ENCODE assay signal across 13 cellular contexts in genomic region chr11:126079640-126080205, GRCh38. TPM values are rescaled to one million over a fixed set of nuclear protein-coding genes. Genes with fewer than 3 reads are reported as not detected.
DNase-seq lines count a peak whose midpoint lies in the region; ATAC-seq, FAIRE-seq and TF ChIP-seq lines count a peak whose summit lies in the region.
"Had no signal": no experiment of that assay in that cellular context is flagged by ENCODE, and none has a peak within 500 bp of the region (broad histone marks: within the 10 kb centered on the region; RNA-seq: fewer than 3 reads in every experiment).

No MANE protein-coding gene starts in this region.

- no peak overlapping the region for H3K9ac ChIP-seq in parathyroid adenoma

- FAIRE-seq in bronchial epithelial cell (lab: Jason Lieb, UNC): no peak
- FAIRE-seq: GM12891, kidney had no signal

- H3K4me1 ChIP-seq in parathyroid adenoma: peaks cover 5% of the 10 kb centered on the region

- DNase-seq in DMS79 (lab: John Stamatoyannopoulos, UW): peak; percentile 67
- DNase-seq in NCI-H1105 (lab: John Stamatoyannopoulos, UW): peak; percentile 25
- DNase-seq in bronchial epithelial cell (ENCODE audit: low read depth): peak; percentile 22
- no peak for DNase-seq in NCI-H1930 (lab: John Stamatoyannopoulos, UW)
- no peak for DNase-seq in inferior parietal cortex (ENCODE audit: extremely low spot score)
- DNase-seq: CD8-positive, alpha-beta T cell; kidney; stimulated activated CD4-positive, alpha-beta T cell treated with anti-CD3 and anti-CD28 coated beads, Interleukin-4, amount 100 ng/mL, for 24 hours had no signal

- H3K4me3 ChIP-seq in bronchial epithelial cell (ENCODE audit: low read depth, low read length): no peak overlapping the region
- H3K4me3 ChIP-seq in parathyroid adenoma (ENCODE audit: low read depth, low read length): no peak overlapping the region
- H3K4me3 ChIP-seq: thoracic aorta had no signal

- H3K9me3 ChIP-seq in parathyroid adenoma (ENCODE audit: control insufficient read depth, low read length): no peaks in the 10 kb centered on the region
- H3K9me3 ChIP-seq: thoracic aorta had no signal

- ATAC-seq in HG03196 (IDR thresholded peaks at IDR 0.05; ENCODE audit: unreplicated experiment): no peak
- ATAC-seq in HG03469 (IDR thresholded peaks at IDR 0.05; ENCODE audit: unreplicated experiment): no peak
- ATAC-seq: CD8-positive, alpha-beta T cell had no signal

- H2AFZ ChIP-seq in parathyroid adenoma: peak overlapping the region; percentile 24

- H3K27ac ChIP-seq in parathyroid adenoma: no peak overlapping the region
- H3K27ac ChIP-seq: thoracic aorta had no signal

- no peak overlapping the region for H3K4me2 ChIP-seq in parathyroid adenoma (ENCODE audit: low read length)

- H3K36me3 ChIP-seq in bronchial epithelial cell (ENCODE audit: control insufficient read depth, insufficient read depth, low read length) (no peaks in the 10 kb centered on the region), parathyroid adenoma (ENCODE audit: control insufficient read depth, insufficient read depth, low read length) (no peaks in the 10 kb centered on the region)
- H3K36me3 ChIP-seq: thoracic aorta had no signal

- H3K27me3 ChIP-seq in bronchial epithelial cell (ENCODE audit: control insufficient read depth, insufficient read depth, low read length) (no peaks in the 10 kb centered on the region), parathyroid adenoma (ENCODE audit: control insufficient read depth, insufficient read depth, low read length) (no peaks in the 10 kb centered on the region)

- TF ChIP-seq CTCF in bronchial epithelial cell (IDR thresholded peaks at IDR 0.05; ENCODE audit: insufficient read depth, low read length, severe bottlenecking) (no peak), parathyroid adenoma (IDR thresholded peaks at IDR 0.05) (no peak)

- no peaks in the 10 kb centered on the region for H3K79me2 ChIP-seq in parathyroid adenoma

RNA-seq across cellular contexts. Expression of gene CDON, which starts 17.1 kb away (rescaled TPM):
- 2.9 TPM in 2 replicates for total RNA-seq in bronchial epithelial cell

Comparison
In these comparisons a context has a peak if more than half of its experiments do, and no peak if none do; other contexts are left out.
1. DNase-seq: peak in DMS79 (single experiment), NCI-H1105 (single experiment) and bronchial epithelial cell (single experiment); none in NCI-H1930 (0 of 2) and inferior parietal cortex (single experiment).